21 cellular contexts compared by ENCODE assay signal in the genomic region with DNA sequence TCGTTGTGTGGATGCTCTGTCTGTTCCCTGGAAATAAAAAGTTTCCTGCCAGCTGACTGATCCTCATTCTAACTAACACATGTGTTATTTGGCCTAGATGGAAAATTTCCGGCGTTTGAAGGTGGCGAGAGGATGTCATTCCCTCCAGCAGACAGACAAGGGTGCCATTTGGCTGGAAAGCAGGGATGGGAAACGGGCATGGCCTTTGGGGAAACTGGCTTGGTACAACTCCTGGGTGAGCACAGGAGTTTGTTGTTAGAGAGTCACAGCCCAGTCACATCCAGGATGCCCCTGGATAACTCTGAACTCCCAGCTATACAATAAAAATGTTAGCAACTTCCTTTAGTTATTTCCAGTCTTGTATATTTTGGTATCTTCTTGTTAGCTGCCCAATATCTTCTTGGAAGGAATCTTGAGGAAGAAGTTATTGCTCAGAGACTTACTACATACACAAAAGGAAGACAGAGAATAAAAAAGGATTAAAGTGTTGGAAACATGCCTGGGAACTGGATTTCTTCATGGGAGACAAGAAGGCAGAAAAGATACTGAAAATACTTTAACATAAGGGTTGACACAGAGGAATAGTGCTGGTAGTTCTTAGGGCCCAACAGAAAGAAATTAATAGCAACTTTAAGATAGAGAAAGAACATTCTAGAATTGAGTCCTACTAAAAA. TPM values are rescaled to one million over a fixed set of nuclear protein-coding genes. Genes with fewer than 3 reads are reported as not detected.
DNase-seq lines count a peak whose midpoint lies in the region; ATAC-seq, FAIRE-seq and TF ChIP-seq lines count a peak whose summit lies in the region.
"Had no signal": no experiment of that assay in that cellular context is flagged by ENCODE, and none has a peak within 500 bp of the region (broad histone marks: within the 10 kb centered on the region; RNA-seq: fewer than 3 reads in every experiment).

No MANE protein-coding gene starts in this region.

- WGBS in pancreas, 2 donors, result 71 to 82% methylated on average over 5 of the region's 5 CpGs

- H3K27me3 ChIP-seq in pancreas, result no peaks in the 10 kb centered on the region
- H3K27me3 ChIP-seq: ovary, spleen, vagina had no signal

- no peaks in the 10 kb centered on the region for H3K36me3 ChIP-seq in pancreas
- H3K36me3 ChIP-seq: ovary, spleen, vagina had no signal

- peak; percentile 56 for FAIRE-seq in pancreas (lab: Jason Lieb, UNC)
- FAIRE-seq: GM12892 had no signal

- no peak overlapping the region for H3K4me3 Mint-ChIP-seq in activated CD8-positive, alpha-beta T cell treated with anti-CD3 and anti-CD28 coated beads, Interleukin-2, amount 10 ng/mL, durations not matched to agents 7 days and 5 days
- H3K4me3 Mint-ChIP-seq: activated naive CD4-positive, alpha-beta T cell treated with anti-CD3 and anti-CD28 coated beads, Interleukin-2, amount 10 ng/mL, durations not matched to agents 7 days and 5 days; stimulated activated naive B cell treated with anti-CD40 and anti-IgM and Interleukin-4, amounts not matched to agents 10 μg/mL and 1 μg/mL and 100 μg/mL, for 72 hours; T-helper 2 cell treated with Interferon-gamma antibody and Interleukin-4, amounts not matched to agents 5 μg/mL and 100 μg/mL, for 36 hours had no signal

- no peaks in the 10 kb centered on the region for H3K4me1 Mint-ChIP-seq in activated CD8-positive, alpha-beta T cell treated with anti-CD3 and anti-CD28 coated beads, Interleukin-2, amount 10 ng/mL, durations not matched to agents 7 days and 5 days (ENCODE audit: low read depth)
- H3K4me1 Mint-ChIP-seq: activated naive CD4-positive, alpha-beta T cell treated with anti-CD3 and anti-CD28 coated beads, Interleukin-2, amount 10 ng/mL, durations not matched to agents 7 days and 5 days; stimulated activated naive B cell treated with anti-CD40 and anti-IgM and Interleukin-4, amounts not matched to agents 10 μg/mL and 1 μg/mL and 100 μg/mL, for 72 hours had no signal

- ATAC-seq in pancreas, result no peak
- ATAC-seq in activated CD4-positive, CD25-positive, alpha-beta regulatory T cell treated with anti-CD3 and anti-CD28 coated beads, Interleukin-2, amount 50 U/mL, for 24 hours, result no peak
- ATAC-seq in activated CD8-positive, alpha-beta T cell treated with anti-CD3 and anti-CD28 coated beads, Interleukin-2, amount 10 ng/mL, durations not matched to agents 7 days and 5 days, result no peak
- ATAC-seq: stimulated activated naive B cell treated with anti-CD40 and anti-IgM and Interleukin-4, amounts not matched to agents 10 μg/mL and 1 μg/mL and 100 μg/mL, for 72 hours had no signal

- no peaks in the 10 kb centered on the region for H3K36me3 Mint-ChIP-seq in activated CD8-positive, alpha-beta T cell treated with anti-CD3 and anti-CD28 coated beads, Interleukin-2, amount 10 ng/mL, durations not matched to agents 7 days and 5 days (ENCODE audit: low read depth)
- H3K36me3 Mint-ChIP-seq: activated naive CD4-positive, alpha-beta T cell treated with anti-CD3 and anti-CD28 coated beads, Interleukin-2, amount 10 ng/mL, durations not matched to agents 7 days and 5 days; stimulated activated naive B cell treated with anti-CD40 and anti-IgM and Interleukin-4, amounts not matched to agents 10 μg/mL and 1 μg/mL and 100 μg/mL, for 72 hours had no signal

- H3K4me3 ChIP-seq in fibroblast of the aortic adventitia (ENCODE audit: low read depth, low read length) (no peak overlapping the region), pancreas (no peak overlapping the region)
- H3K4me3 ChIP-seq: ovary, spleen, vagina had no signal

- DNase-seq in EH (ENCODE audit: low read depth) (peak; percentile 64), amniotic epithelial cell (ENCODE audit: low read depth) (peak; percentile 90), fibroblast of the aortic adventitia (ENCODE audit: low read depth) (peak; percentile 84), pancreas (no peak), NCI-H1105 (lab: John Stamatoyannopoulos, UW) (no peak)
- no peak for DNase-seq in stimulated activated naive CD4-positive, alpha-beta T cell (lab: John Stamatoyannopoulos, UW)
- no peak for DNase-seq in activated CD8-positive, alpha-beta T cell treated with anti-CD3 and anti-CD28 coated beads, Interleukin-2, amount 10 ng/mL, durations not matched to agents 7 days and 5 days
- DNase-seq: activated CD8-positive, alpha-beta memory T cell treated with anti-CD3 and anti-CD28 coated beads, Interleukin-2, amount 50 U/mL, for 4 hours; activated naive CD4-positive, alpha-beta T cell treated with anti-CD3 and anti-CD28 coated beads, Interleukin-2, amount 10 ng/mL, durations not matched to agents 7 days and 5 days; COR-L47; islet precursor cell; midbrain; NCI-H1436 treated with DMSO at 0.1 percent for 48 hours; NCI-H510A; spleen; stimulated activated naive B cell treated with anti-CD40 and anti-IgM and Interleukin-4, amounts not matched to agents 10 μg/mL and 1 μg/mL and 100 μg/mL, for 72 hours had no signal

- POLR2A ChIA-PET in activated CD8-positive, alpha-beta T cell treated with anti-CD3 and anti-CD28 coated beads, Interleukin-2, amount 10 ng/mL, durations not matched to agents 7 days and 5 days (lab: Charles Lee), result no interaction called here

- intact Hi-C loops in pancreas (cut with DNase I), result no loop called here

- no peak overlapping the region for H3K27ac Mint-ChIP-seq in activated CD8-positive, alpha-beta T cell treated with anti-CD3 and anti-CD28 coated beads, Interleukin-2, amount 10 ng/mL, durations not matched to agents 7 days and 5 days
- H3K27ac Mint-ChIP-seq: activated naive CD4-positive, alpha-beta T cell treated with anti-CD3 and anti-CD28 coated beads, Interleukin-2, amount 10 ng/mL, durations not matched to agents 7 days and 5 days; stimulated activated naive B cell treated with anti-CD40 and anti-IgM and Interleukin-4, amounts not matched to agents 10 μg/mL and 1 μg/mL and 100 μg/mL, for 72 hours; T-helper 2 cell treated with Interferon-gamma antibody and Interleukin-4, amounts not matched to agents 5 μg/mL and 100 μg/mL, for 36 hours had no signal

- TF ChIP-seq CTCF in fibroblast of the aortic adventitia (IDR thresholded peaks at IDR 0.05; ENCODE audit: insufficient read depth, low read length), result no peak
- no peak for TF ChIP-seq CTCF in pancreas (IDR thresholded peaks at IDR 0.05)

- H3K9me3 ChIP-seq in pancreas, result no peaks in the 10 kb centered on the region
- H3K9me3 ChIP-seq: ovary, spleen, vagina had no signal

- no peaks in the 10 kb centered on the region for H3K9me3 Mint-ChIP-seq in activated CD8-positive, alpha-beta T cell treated with anti-CD3 and anti-CD28 coated beads, Interleukin-2, amount 10 ng/mL, durations not matched to agents 7 days and 5 days (ENCODE audit: insufficient read depth)
- H3K9me3 Mint-ChIP-seq: activated naive CD4-positive, alpha-beta T cell treated with anti-CD3 and anti-CD28 coated beads, Interleukin-2, amount 10 ng/mL, durations not matched to agents 7 days and 5 days; stimulated activated naive B cell treated with anti-CD40 and anti-IgM and Interleukin-4, amounts not matched to agents 10 μg/mL and 1 μg/mL and 100 μg/mL, for 72 hours; T-helper 2 cell treated with Interferon-gamma antibody and Interleukin-4, amounts not matched to agents 5 μg/mL and 100 μg/mL, for 36 hours had no signal

- no peaks in the 10 kb centered on the region for H3K4me1 ChIP-seq in pancreas

- H3K27ac ChIP-seq in pancreas, result no peak overlapping the region
- H3K27ac ChIP-seq: ovary, vagina had no signal

- CTCF ChIA-PET in activated CD8-positive, alpha-beta T cell treated with anti-CD3 and anti-CD28 coated beads, Interleukin-2, amount 10 ng/mL, durations not matched to agents 7 days and 5 days (lab: Charles Lee), result no interaction called here

- no peaks in the 10 kb centered on the region for H3K27me3 Mint-ChIP-seq in activated CD8-positive, alpha-beta T cell treated with anti-CD3 and anti-CD28 coated beads, Interleukin-2, amount 10 ng/mL, durations not matched to agents 7 days and 5 days (ENCODE audit: low read depth)
- H3K27me3 Mint-ChIP-seq: activated naive CD4-positive, alpha-beta T cell treated with anti-CD3 and anti-CD28 coated beads, Interleukin-2, amount 10 ng/mL, durations not matched to agents 7 days and 5 days had no signal

RNA-seq across cellular contexts. Expression of gene TEK, which starts 41.9 kb away (rescaled TPM):
- total RNA-seq in fibroblast of the aortic adventitia (ENCODE audit: low replicate concordance) (1.7 and 3.8 TPM in 2 replicates), pancreas (1 to 10 TPM; 1.1 to 3.8 (median 1.9) TPM)
- 1 to 10 TPM in 1 of 2 donors, under 1 TPM in 1; 0.91 to 3.4 TPM for polyA plus RNA-seq in pancreas
- total RNA-seq in activated CD8-positive, alpha-beta T cell treated with anti-CD3 and anti-CD28 coated beads, Interleukin-2, amount 10 ng/mL, durations not matched to agents 7 days and 5 days, result not detected

Comparison
In these comparisons a context has a peak if more than half of its experiments do, and no peak if none do; other contexts are left out.
1. DNase-seq: peak in EH (single experiment), amniotic epithelial cell (single experiment) and fibroblast of the aortic adventitia (single experiment); none in pancreas (0 of 6), NCI-H1105 (single experiment), stimulated activated naive CD4-positive, alpha-beta T cell (0 of 6) and activated CD8-positive, alpha-beta T cell treated with anti-CD3 and anti-CD28 coated beads, Interleukin-2, amount 10 ng/mL, durations not matched to agents 7 days and 5 days (single experiment).